In genomic region chr7:82729172-82730030, GRCh38 we compare ENCODE assay signal across 9 cellular contexts.
A peak's percentile ranks its signal among the peaks of the same experiment; 100 is the strongest.
DNase-seq lines count a peak whose midpoint lies in the region; ATAC-seq and TF ChIP-seq lines count a peak whose summit lies in the region.
"Had no signal": no experiment of that assay in that cellular context is flagged by ENCODE, and none has a peak within 500 bp of the region (broad histone marks: within the 10 kb centered on the region; RNA-seq: fewer than 3 reads in every experiment).

No MANE protein-coding gene starts in this region.

- no peaks in the 10 kb centered on the region for H3K9me3 Mint-ChIP-seq in activated T-helper 1 cell treated with anti-CD3 and anti-CD28 coated beads, Interleukin-12 subunit alpha, Interleukin-12 subunit beta, Interleukin-2, Interleukin-4 antibody, amounts not matched to agents 30 ng/mL and 10 ng/mL and 1 ng/mL, durations not matched to agents 14 hours and 24 hours and 36 hours

- H3K4me3 ChIP-seq in fibroblast of lung (replicated peaks in 1 of 4; ENCODE audit: control extremely low read depth in 1 of 4, insufficient read depth in 1 of 4, low read depth in 3 of 4, low read length in 4 of 4) (no peak overlapping the region), stomach (no peak overlapping the region)
- H3K4me3 ChIP-seq: lung had no signal

- no peaks in the 10 kb centered on the region for H3K27me3 Mint-ChIP-seq in activated T-helper 1 cell treated with anti-CD3 and anti-CD28 coated beads, Interleukin-12 subunit alpha, Interleukin-12 subunit beta, Interleukin-2, Interleukin-4 antibody, amounts not matched to agents 30 ng/mL and 10 ng/mL and 1 ng/mL, durations not matched to agents 14 hours and 24 hours and 36 hours (ENCODE audit: insufficient read depth)

- H3K9me3 ChIP-seq in fibroblast of lung (ENCODE audit: control insufficient read depth, insufficient read depth, low read depth, low read length) (no peaks in the 10 kb centered on the region), stomach (no peaks in the 10 kb centered on the region)

- H3K4me3 Mint-ChIP-seq in activated T-helper 1 cell treated with anti-CD3 and anti-CD28 coated beads, Interleukin-12 subunit alpha, Interleukin-12 subunit beta, Interleukin-2, Interleukin-4 antibody, amounts not matched to agents 30 ng/mL and 10 ng/mL and 1 ng/mL, durations not matched to agents 14 hours and 24 hours and 36 hours, result no peak overlapping the region

- DNase-seq in D341Med (ENCODE audit: low spot score), result peak; percentile 41
- peak; percentile 7 for DNase-seq in RWPE1 (ENCODE audit: low spot score)
- DNase-seq in fibroblast of lung (ENCODE audit: low read depth in 2 of 2), result peak; percentile 39 to 67
- no peak for DNase-seq in stomach
- no peak for DNase-seq in activated T-helper 1 cell treated with anti-CD3 and anti-CD28 coated beads, Interleukin-12 subunit alpha, Interleukin-12 subunit beta, Interleukin-2, Interleukin-4 antibody, amounts not matched to agents 30 ng/mL and 10 ng/mL and 1 ng/mL, durations not matched to agents 14 hours and 24 hours and 36 hours (ENCODE audit: low spot score)
- no peak for DNase-seq in SIG-M5 treated with dmso at 0.1 percent for 504 hours (lab: John Stamatoyannopoulos, UW; ENCODE audit: unreplicated experiment)

- no peak for TF ChIP-seq POLR2A in stomach (IDR thresholded peaks at IDR 0.05)

- no peaks in the 10 kb centered on the region for H3K27me3 ChIP-seq in fibroblast of lung (ENCODE audit: control insufficient read depth, insufficient read depth, low read length)
- no peaks in the 10 kb centered on the region for H3K27me3 ChIP-seq in stomach

- POLR2A ChIA-PET in RWPE1 (lab: Yijun Ruan, JAX; ENCODE audit: low non-redundant PET), result no interaction called here

- no peaks in the 10 kb centered on the region for H3K4me1 ChIP-seq in fibroblast of lung (ENCODE audit: control insufficient read depth, extremely low read depth, insufficient read depth, low read length)
- peaks cover 0 to 6% (median 3%) of the 10 kb centered on the region in 4 donors for H3K4me1 ChIP-seq in stomach

- H3K27ac ChIP-seq in RWPE1 (no peak overlapping the region), fibroblast of lung (ENCODE audit: insufficient read depth, low read length) (no peak overlapping the region), stomach (no peak overlapping the region)

- ATAC-seq in HG02610 (IDR thresholded peaks at IDR 0.05; ENCODE audit: unreplicated experiment), result no peak

- intact Hi-C loops in stomach (cut with DNase I; ENCODE audit: low total_unique reads), result no loop called here
- intact Hi-C loops in activated T-helper 1 cell treated with anti-CD3 and anti-CD28 coated beads, Interleukin-12 subunit alpha, Interleukin-12 subunit beta, Interleukin-2, Interleukin-4 antibody, amounts not matched to agents 30 ng/mL and 10 ng/mL and 1 ng/mL, durations not matched to agents 14 hours and 24 hours and 36 hours (cut with micrococcal nuclease), result loop anchor here (1.0 to 5.0 kb wide), 4 partner anchors 122 to 1247 kb away; no protein-coding TSS in a partner anchor

- H3K9ac ChIP-seq in fibroblast of lung (ENCODE audit: insufficient read depth, low read length), result no peak overlapping the region

- no peaks in the 10 kb centered on the region for H4K20me1 ChIP-seq in fibroblast of lung (ENCODE audit: control insufficient read depth, extremely low read depth, insufficient read depth, low read length)

- 19 to 31% (median 25%) methylated on average over 8 of the region's 8 CpGs for WGBS in stomach, 5 donors

- no peak for TF ChIP-seq EP300 in Ishikawa (IDR thresholded peaks at IDR 0.05; ENCODE audit: borderline replicate concordance)
- TF ChIP-seq EP300 in stomach (IDR thresholded peaks at IDR 0.05), result no peak

- no peaks in the 10 kb centered on the region for H3K4me1 Mint-ChIP-seq in activated T-helper 1 cell treated with anti-CD3 and anti-CD28 coated beads, Interleukin-12 subunit alpha, Interleukin-12 subunit beta, Interleukin-2, Interleukin-4 antibody, amounts not matched to agents 30 ng/mL and 10 ng/mL and 1 ng/mL, durations not matched to agents 14 hours and 24 hours and 36 hours (ENCODE audit: low read depth)

- no peaks in the 10 kb centered on the region for H3K36me3 ChIP-seq in fibroblast of lung (ENCODE audit: control insufficient read depth, insufficient read depth, low read length)
- no peaks in the 10 kb centered on the region for H3K36me3 ChIP-seq in stomach

- no peak overlapping the region for H3K27ac Mint-ChIP-seq in activated T-helper 1 cell treated with anti-CD3 and anti-CD28 coated beads, Interleukin-12 subunit alpha, Interleukin-12 subunit beta, Interleukin-2, Interleukin-4 antibody, amounts not matched to agents 30 ng/mL and 10 ng/mL and 1 ng/mL, durations not matched to agents 14 hours and 24 hours and 36 hours

- H3K36me3 Mint-ChIP-seq in activated T-helper 1 cell treated with anti-CD3 and anti-CD28 coated beads, Interleukin-12 subunit alpha, Interleukin-12 subunit beta, Interleukin-2, Interleukin-4 antibody, amounts not matched to agents 30 ng/mL and 10 ng/mL and 1 ng/mL, durations not matched to agents 14 hours and 24 hours and 36 hours (ENCODE audit: low read depth), result no peaks in the 10 kb centered on the region

- no peak overlapping the region for H2AFZ ChIP-seq in fibroblast of lung (ENCODE audit: low read length)

- peak; percentile 86 for TF ChIP-seq RAD21 in Ishikawa (IDR thresholded peaks at IDR 0.05; ENCODE audit: low read depth)

- TF ChIP-seq CTCF in RWPE1 (conservative IDR thresholded peaks at IDR 0.05; ENCODE audit: low read depth) (peak; percentile 75), fibroblast of lung (conservative IDR thresholded peaks at IDR 0.05 in 1 of 2, IDR thresholded peaks at IDR 0.05 in 1 of 2; ENCODE audit: low read depth in 1 of 2, low read length in 2 of 2) (peak; percentile 73 to 84), stomach (IDR thresholded peaks at IDR 0.05) (peak in 4 of 7 experiments; percentile 30 to 58 (median 46))

- H3K79me2 ChIP-seq in fibroblast of lung (ENCODE audit: control insufficient read depth, insufficient read depth, low read length), result no peaks in the 10 kb centered on the region

- H3K4me2 ChIP-seq in fibroblast of lung (ENCODE audit: extremely low read depth, insufficient read depth, low read length), result no peak overlapping the region

- CTCF ChIA-PET in RWPE1 (lab: Yijun Ruan, JAX), result interaction anchor here (0.8 kb wide), 1 partner anchor 577 kb away, joined by 4 read pairs; no protein-coding TSS in a partner anchor

TF ChIP-seq in Ishikawa, 13 proteins besides CTCF, POLR2A, EP300 and RAD21:
- TF ChIP-seq TEAD4 (IDR thresholded peaks at IDR 0.05) (no peak), CEBPB (IDR thresholded peaks at IDR 0.05) (no peak), NFIC (IDR thresholded peaks at IDR 0.05) (no peak), CREB1 (IDR thresholded peaks at IDR 0.05; ENCODE audit: low read depth) (no peak), REST (IDR thresholded peaks at IDR 0.05; ENCODE audit: low read depth) (no peak), FOXM1 (IDR thresholded peaks at IDR 0.05; ENCODE audit: borderline replicate concordance, low read depth) (no peak), MAX (IDR thresholded peaks at IDR 0.05) (no peak), TCF12 (IDR thresholded peaks at IDR 0.05; ENCODE audit: low read depth) (no peak)

Comparison
In these comparisons a context has a peak if more than half of its experiments do, and no peak if none do; other contexts are left out.
1. DNase-seq: peak in D341Med (single experiment), RWPE1 (single experiment) and fibroblast of lung (2 of 2); none in stomach (single experiment), activated T-helper 1 cell treated with anti-CD3 and anti-CD28 coated beads, Interleukin-12 subunit alpha, Interleukin-12 subunit beta, Interleukin-2, Interleukin-4 antibody, amounts not matched to agents 30 ng/mL and 10 ng/mL and 1 ng/mL, durations not matched to agents 14 hours and 24 hours and 36 hours (single experiment) and SIG-M5 treated with dmso at 0.1 percent for 504 hours (single experiment).
2. Peak in every context shown above with its lines, with median percentiles within 50 percentile points of each other: CTCF ChIP-seq.